In the genomic region with DNA sequence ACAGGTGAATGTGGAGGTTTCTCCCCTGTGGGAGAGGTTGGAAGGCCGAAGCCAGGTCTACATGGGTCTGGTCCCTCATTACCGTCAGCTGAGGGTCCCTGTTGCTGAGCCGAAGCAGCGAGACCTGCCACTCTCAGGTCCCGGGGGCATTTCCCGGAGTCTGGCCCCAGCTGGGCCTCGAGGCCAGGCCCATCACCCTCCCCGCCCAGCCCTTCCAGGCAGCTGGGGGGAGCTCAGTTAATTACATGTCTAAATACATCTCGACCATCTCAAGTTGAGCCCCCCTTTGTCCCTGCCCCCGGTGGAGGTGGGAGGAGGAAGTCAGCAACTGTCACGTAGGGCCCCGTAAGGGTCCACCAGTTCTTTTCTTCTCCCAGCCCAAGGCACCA, we compare ENCODE assay signal across 17 cellular contexts. TPM values are rescaled to one million over a fixed set of nuclear protein-coding genes. Genes with fewer than 3 reads are reported as not detected.
A peak's percentile ranks its signal among the peaks of the same experiment; 100 is the strongest.
DNase-seq lines count a peak whose midpoint lies in the region; ATAC-seq and TF ChIP-seq lines count a peak whose summit lies in the region.
"Had no signal": no experiment of that assay in that cellular context is flagged by ENCODE, and none has a peak within 500 bp of the region (broad histone marks: within the 10 kb centered on the region; RNA-seq: fewer than 3 reads in every experiment).

No MANE protein-coding gene starts in this region.

- no peak for TF ChIP-seq EP300 in gastroesophageal sphincter (IDR thresholded peaks at IDR 0.05)

- peaks cover under 1 to 21% (median 11%) of the 10 kb centered on the region in 11 experiments for H3K9me3 ChIP-seq in BLaER1 treated with 17β-estradiol and CSF1 and Interleukin-3, amounts not matched to agents 10 nM and 100 nM (replicated peaks in 1 of 11)
- peaks cover 0 to 12% (median 0%) of the 10 kb centered on the region in 3 donors for H3K9me3 ChIP-seq in gastroesophageal sphincter
- H3K9me3 ChIP-seq in neural progenitor cell (ENCODE audit: low read depth), result no peaks in the 10 kb centered on the region
- H3K9me3 ChIP-seq in osteoblast (ENCODE audit: low read depth, low read length), result no peaks in the 10 kb centered on the region

- H3K27ac Mint-ChIP-seq in neural progenitor cell (no peak overlapping the region), natural killer cell (no peak overlapping the region)
- H3K27ac Mint-ChIP-seq: CD8-positive, alpha-beta memory T cell had no signal

- H3F3A ChIP-seq in neural progenitor cell (ENCODE audit: low read depth), result peaks cover 30% of the 10 kb centered on the region

- ATAC-seq in gastroesophageal sphincter (no peak), natural killer cell (no peak)
- ATAC-seq: HCT116 had no signal

- peaks cover 5 to 32% (median 16%) of the 10 kb centered on the region in 11 experiments; a peak in 13 of 22 replicates for H4K20me1 ChIP-seq in BLaER1 treated with 17β-estradiol and CSF1 and Interleukin-3, amounts not matched to agents 10 nM and 100 nM
- H4K20me1 ChIP-seq in neural progenitor cell (ENCODE audit: low read depth), result peaks cover 19% of the 10 kb centered on the region
- H4K20me1 ChIP-seq in osteoblast (ENCODE audit: insufficient read depth, low read length), result no peaks in the 10 kb centered on the region

- no peak overlapping the region for H3K4me3 ChIP-seq in BLaER1 treated with 17β-estradiol and CSF1 and Interleukin-3, amounts not matched to agents 10 nM and 100 nM
- H3K4me3 ChIP-seq in gastroesophageal sphincter (peak overlapping the region in 1 of 2 donors; percentile 84), neural progenitor cell (no peak overlapping the region), osteoblast (ENCODE audit: insufficient read depth, low read length) (no peak overlapping the region)

- DNase-seq in NCI-H2227 (lab: John Stamatoyannopoulos, UW; ENCODE audit: unreplicated experiment), result peak; percentile 72
- no peak for DNase-seq in neural progenitor cell (ENCODE audit: low spot score)
- DNase-seq in activated gamma-delta T cell treated with Interleukin-2 at 50 U/mL for 16 hours, result no peak
- no peak for DNase-seq in natural killer cell
- DNase-seq in osteoblast (ENCODE audit: insufficient read length, low spot score, missing footprints), result no peak
- DNase-seq: BE2C; CD8-positive, alpha-beta memory T cell; DND-41; NCI-H1048; NCI-H187; NCI-H446 treated with DMSO at 0.1 percent for 48 hours; NCI-H748 treated with DMSO at 0.1 percent for 48 hours; SHP77 had no signal

- H2AFZ ChIP-seq in neural progenitor cell (replicated peaks) (no peak overlapping the region), osteoblast (ENCODE audit: low read length) (no peak overlapping the region)

- H3K27me3 Mint-ChIP-seq in neural progenitor cell (ENCODE audit: insufficient read depth, low read depth), result peaks cover 5% of the 10 kb centered on the region
- peaks cover 8 to 20% of the 10 kb centered on the region in 2 donors for H3K27me3 Mint-ChIP-seq in natural killer cell (ENCODE audit: low read depth in 2 of 2)
- H3K27me3 Mint-ChIP-seq: CD8-positive, alpha-beta memory T cell had no signal

- peak overlapping the region; percentile 81 to 100 (median 98) for H3K4me2 ChIP-seq in BLaER1 treated with 17β-estradiol and CSF1 and Interleukin-3, amounts not matched to agents 10 nM and 100 nM
- H3K4me2 ChIP-seq in neural progenitor cell (peak overlapping the region; percentile 4), osteoblast (ENCODE audit: insufficient read depth, low read length) (no peak overlapping the region)

- 0 out of 22 replicates have a peak overlapping the region, but pooled peaks of 1 of the 11 experiments have one; percentile 17 for H3K27ac ChIP-seq in BLaER1 treated with 17β-estradiol and CSF1 and Interleukin-3, amounts not matched to agents 10 nM and 100 nM
- H3K27ac ChIP-seq in gastroesophageal sphincter, result peak overlapping the region in 3 of 4 donors; percentile 38 to 96 (median 93)
- H3K27ac ChIP-seq in neural progenitor cell, result no peak overlapping the region
- no peak overlapping the region for H3K27ac ChIP-seq in osteoblast (ENCODE audit: low read depth, low read length)
- H3K27ac ChIP-seq: HL-60 had no signal

- H3K27me3 ChIP-seq in BLaER1 treated with 17β-estradiol and CSF1 and Interleukin-3, amounts not matched to agents 10 nM and 100 nM, result peaks cover 11 to 41% (median 30%) of the 10 kb centered on the region in 11 experiments
- no peaks in the 10 kb centered on the region for H3K27me3 ChIP-seq in gastroesophageal sphincter
- H3K27me3 ChIP-seq in neural progenitor cell, result peaks cover 45% of the 10 kb centered on the region
- peaks cover 59% of the 10 kb centered on the region for H3K27me3 ChIP-seq in osteoblast (ENCODE audit: insufficient read depth, low read length)

- peaks cover 2% of the 10 kb centered on the region for H3K9me3 Mint-ChIP-seq in neural progenitor cell
- H3K9me3 Mint-ChIP-seq in natural killer cell, result no peaks in the 10 kb centered on the region
- H3K9me3 Mint-ChIP-seq: CD8-positive, alpha-beta memory T cell had no signal

- H3K4me1 ChIP-seq in BLaER1 treated with 17β-estradiol and CSF1 and Interleukin-3, amounts not matched to agents 10 nM and 100 nM, result peaks cover 21 to 56% (median 50%) of the 10 kb centered on the region in 10 experiments
- H3K4me1 ChIP-seq in gastroesophageal sphincter (peaks cover 0 to 44% (median 19%) of the 10 kb centered on the region in 3 donors), neural progenitor cell (peaks cover 29% of the 10 kb centered on the region), osteoblast (ENCODE audit: insufficient read depth, low read length) (peaks cover 4% of the 10 kb centered on the region)
- H3K4me1 ChIP-seq: BE2C had no signal

- WGBS in gastroesophageal sphincter (ENCODE audit: low coverage in 1 of 2), 2 donors, result 40% methylated on average over 4 of the region's 12 CpGs; no CpG with 5 or more reads in 1 of the 2 donors

- H3K9ac ChIP-seq in BLaER1 treated with 17β-estradiol and CSF1 and Interleukin-3, amounts not matched to agents 10 nM and 100 nM, result peak overlapping the region in 5 of 11 experiments; percentile 15 to 96 (median 46); a peak in 6 of 22 replicates
- no peak overlapping the region for H3K9ac ChIP-seq in neural progenitor cell

- peaks cover 0 to 8% (median 0%) of the 10 kb centered on the region in 11 experiments; a peak in 2 of 22 replicates for H3K36me3 ChIP-seq in BLaER1 treated with 17β-estradiol and CSF1 and Interleukin-3, amounts not matched to agents 10 nM and 100 nM
- peaks cover 0 to 17% of the 10 kb centered on the region in 2 donors for H3K36me3 ChIP-seq in gastroesophageal sphincter
- no peaks in the 10 kb centered on the region for H3K36me3 ChIP-seq in neural progenitor cell
- H3K36me3 ChIP-seq in osteoblast (ENCODE audit: insufficient read depth, low read length), result no peaks in the 10 kb centered on the region
- H3K36me3 ChIP-seq: BE2C had no signal

- intact Hi-C loops in natural killer cell (cut with micrococcal nuclease), result no loop called here

- TF ChIP-seq CTCF in gastroesophageal sphincter (IDR thresholded peaks at IDR 0.05), result no peak
- TF ChIP-seq CTCF in neural progenitor cell (IDR thresholded peaks at IDR 0.05), result no peak
- no peak for TF ChIP-seq CTCF in natural killer cell (IDR thresholded peaks at IDR 0.05)
- no peak for TF ChIP-seq CTCF in osteoblast (IDR thresholded peaks at IDR 0.05; ENCODE audit: extremely low read depth, low read depth, low read length)

- peaks cover 15% of the 10 kb centered on the region for H3K36me3 Mint-ChIP-seq in neural progenitor cell
- no peaks in the 10 kb centered on the region for H3K36me3 Mint-ChIP-seq in natural killer cell

- peak overlapping the region; percentile 84 for H3K4me3 Mint-ChIP-seq in neural progenitor cell
- H3K4me3 Mint-ChIP-seq in natural killer cell, result no peak overlapping the region

- no peak for TF ChIP-seq POLR2A in gastroesophageal sphincter (IDR thresholded peaks at IDR 0.05)

- H3K4me1 Mint-ChIP-seq in neural progenitor cell, result peaks cover 21% of the 10 kb centered on the region
- H3K4me1 Mint-ChIP-seq in natural killer cell, result peaks cover 5 to 10% of the 10 kb centered on the region in 2 donors

- H3K79me2 ChIP-seq in neural progenitor cell (ENCODE audit: low read depth) (peaks cover 8% of the 10 kb centered on the region), osteoblast (ENCODE audit: insufficient read depth, low read length) (no peaks in the 10 kb centered on the region)

RNA-seq across cellular contexts. Expression of a gene that starts 3.6 kb away (rescaled TPM):
- total RNA-seq in gastroesophageal sphincter, result 100 to 1,000 TPM in 2 of 4 donors, 10 to 100 TPM in 2; 87.0 to 201 (median 121) TPM
- 47.8 and 49.3 TPM in 2 replicates for total RNA-seq in neural progenitor cell (ENCODE audit: low replicate concordance)
- total RNA-seq in natural killer cell, result 10 to 100 TPM in 1 of 3 donors, 1 to 10 TPM in 2; 2.6 to 27.9 (median 6.3) TPM
- 10.9 and 13.3 TPM in 2 replicates for total RNA-seq in osteoblast

RNA-seq across cellular contexts. Expression of a gene that starts 47.3 kb away (rescaled TPM):
- 1 to 10 TPM in 2 of 4 donors, under 1 TPM in 1, not detected in 1; 0.82 to 5.0 (median 1.9) TPM for total RNA-seq in gastroesophageal sphincter
- not detected in 2 replicates for total RNA-seq in neural progenitor cell (ENCODE audit: low replicate concordance)
- total RNA-seq in natural killer cell, result 1 to 10 TPM in 2 of 3 donors, under 1 TPM in 1; 0.79 to 3.2 (median 2.2) TPM
- total RNA-seq in osteoblast, result 2.5 and 3.8 TPM in 2 replicates

Comparison
In these comparisons a context has a peak if more than half of its experiments do, and no peak if none do; other contexts are left out.
1. H3K27ac ChIP-seq: peak in gastroesophageal sphincter (3 of 4); none in neural progenitor cell (single experiment) and osteoblast (single experiment).